In genomic region chrX:76172325-76172887, GRCh38 we compare ENCODE assay signal across 8 cellular contexts.
DNase-seq lines count a peak whose midpoint lies in the region; ATAC-seq lines count a peak whose summit lies in the region.

No MANE protein-coding gene starts in this region.

- H3K9me3 ChIP-seq in subcutaneous abdominal adipose tissue (ENCODE audit: control insufficient read depth in 5 of 5, low read length in 5 of 5), result no peaks in the 10 kb centered on the region

- H3K4me1 ChIP-seq in subcutaneous abdominal adipose tissue (ENCODE audit: control insufficient read depth in 5 of 5, insufficient read depth in 5 of 5, low read length in 5 of 5), result peaks cover 0 to 23% (median 17%) of the 10 kb centered on the region in 5 donors

- H3K27ac ChIP-seq in subcutaneous abdominal adipose tissue (ENCODE audit: low read depth, low read length), result peak overlapping the region; percentile 60

- peak overlapping the region; percentile 76 to 81 (median 79) for H3K4me3 ChIP-seq in subcutaneous abdominal adipose tissue (ENCODE audit: low read depth in 1 of 5, low read length in 5 of 5)

- peaks cover 0 to 8% (median 4%) of the 10 kb centered on the region in 5 donors for H3K36me3 ChIP-seq in subcutaneous abdominal adipose tissue (ENCODE audit: control insufficient read depth in 5 of 5, insufficient read depth in 5 of 5, low read length in 5 of 5)

- peak overlapping the region in 4 of 5 donors; percentile 51 to 79 (median 68) for H3K9ac ChIP-seq in subcutaneous abdominal adipose tissue (ENCODE audit: low read length in 5 of 5)

- ATAC-seq in GM18907 (IDR thresholded peaks at IDR 0.05; ENCODE audit: unreplicated experiment), result peak; percentile 66
- ATAC-seq in HG03108 (IDR thresholded peaks at IDR 0.05; ENCODE audit: unreplicated experiment), result peak; percentile 44
- ATAC-seq in HG03378 (IDR thresholded peaks at IDR 0.05; ENCODE audit: unreplicated experiment), result no peak

- DNase-seq in amniotic stem cell (lab: John Stamatoyannopoulos, UW) (peak; percentile 13), iPS-NIHi7 (ENCODE audit: extremely low spot score) (peak; percentile 8), MV-4-11 (lab: John Stamatoyannopoulos, UW) (no peak), cerebellar nuclear complex (lab: John Stamatoyannopoulos, UW) (no peak)

- H3K27me3 ChIP-seq in subcutaneous abdominal adipose tissue (ENCODE audit: control insufficient read depth in 5 of 5, insufficient read depth in 4 of 5, low read length in 5 of 5), result peaks cover 0 to 15% (median 5%) of the 10 kb centered on the region in 5 donors

Comparison
In these comparisons a context has a peak if more than half of its experiments do, and no peak if none do; other contexts are left out.
1. DNase-seq: peak in amniotic stem cell (single experiment) and iPS-NIHi7 (single experiment); none in MV-4-11 (single experiment) and cerebellar nuclear complex (0 of 2).